In the genomic region with DNA sequence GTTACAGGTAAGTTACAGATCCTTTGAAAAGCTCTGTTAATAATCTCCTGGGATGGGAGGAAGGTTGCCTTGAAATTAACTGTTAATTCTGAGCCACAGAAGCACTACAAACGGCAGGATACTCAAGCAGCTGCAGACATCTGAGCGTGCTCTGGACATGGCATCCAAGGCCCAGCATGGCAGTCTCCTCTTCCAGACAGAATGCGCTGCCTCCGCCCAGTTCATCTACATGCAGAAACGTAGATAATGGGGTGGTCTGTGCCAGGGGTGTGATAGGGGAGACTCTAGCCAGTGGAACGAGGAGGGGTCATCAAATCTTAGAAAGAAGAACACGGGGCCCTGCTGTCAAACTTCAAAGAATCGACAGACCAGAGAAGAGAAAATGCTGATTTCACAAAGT, we compare ENCODE assay signal across 27 cellular contexts. TPM values are rescaled to one million over a fixed set of nuclear protein-coding genes. Genes with fewer than 3 reads are reported as not detected.
"Had no signal": no experiment of that assay in that cellular context is flagged by ENCODE, and none has a peak within 500 bp of the region (broad histone marks: within the 10 kb centered on the region; RNA-seq: fewer than 3 reads in every experiment).

No MANE protein-coding gene starts in this region.

- H3K36me3 Mint-ChIP-seq: activated naive CD8-positive, alpha-beta T cell; brain; T-cell had no signal

- H3K4me3 ChIP-seq: SK-N-MC had no signal

- H3K27ac Mint-ChIP-seq: activated CD4-positive, alpha-beta memory T cell treated with anti-CD3 and anti-CD28 coated beads, Interleukin-2, amount 10 ng/mL, durations not matched to agents 7 days and 5 days; activated CD4-positive, alpha-beta T cell treated with anti-CD3 and anti-CD28 coated beads for 36 hours; activated naive CD8-positive, alpha-beta T cell; brain; T-cell had no signal

- H3K9me3 Mint-ChIP-seq: activated CD4-positive, alpha-beta memory T cell treated with anti-CD3 and anti-CD28 coated beads, Interleukin-2, amount 10 ng/mL, durations not matched to agents 7 days and 5 days; activated T-helper 1 cell treated with anti-CD3 and anti-CD28 coated beads, Interleukin-12 subunit alpha, Interleukin-12 subunit beta, Interleukin-2, Interleukin-4 antibody, amounts not matched to agents 30 ng/mL and 10 ng/mL and 1 ng/mL, durations not matched to agents 14 hours and 24 hours and 36 hours; central memory CD8-positive, alpha-beta T cell; T-cell had no signal

- H3K27me3 Mint-ChIP-seq: activated CD4-positive, alpha-beta T cell treated with anti-CD3 and anti-CD28 coated beads for 36 hours; brain had no signal

- DNase-seq: activated CD4-positive, alpha-beta memory T cell treated with anti-CD3 and anti-CD28 coated beads, Interleukin-2, amount 10 ng/mL, durations not matched to agents 7 days and 5 days; activated CD4-positive, alpha-beta T cell treated with anti-CD3 and anti-CD28 coated beads for 36 hours; activated CD4-positive, alpha-beta T cell treated with anti-CD3 and anti-CD28 coated beads, Interleukin-2, amount 50 U/mL, for 1 hour; activated CD4-positive, CD25-positive, alpha-beta regulatory T cell; activated effector memory CD4-positive, alpha-beta T cell treated with Interleukin-2 at 50 U/mL for 16 hours; activated naive CD4-positive, alpha-beta T cell; amygdala; KG1; NCI-H1092; NCI-H1417; NCI-H2029 treated with DMSO at 0.1 percent for 48 hours; NCI-H345; NCI-H510A; NCI-H526 treated with DMSO at 0.1 percent for 48 hours; NCI-H82; T-cell; T-helper 2 cell; T1000 had no signal

- H3K4me1 Mint-ChIP-seq: activated CD4-positive, alpha-beta memory T cell treated with anti-CD3 and anti-CD28 coated beads, Interleukin-2, amount 10 ng/mL, durations not matched to agents 7 days and 5 days; activated CD4-positive, alpha-beta T cell treated with anti-CD3 and anti-CD28 coated beads for 36 hours; central memory CD8-positive, alpha-beta T cell; T-cell had no signal

- H3K27ac ChIP-seq: SK-N-MC, VCaP had no signal

- H3K4me3 Mint-ChIP-seq: activated CD4-positive, alpha-beta memory T cell treated with anti-CD3 and anti-CD28 coated beads, Interleukin-2, amount 10 ng/mL, durations not matched to agents 7 days and 5 days; activated CD4-positive, alpha-beta T cell treated with anti-CD3 and anti-CD28 coated beads for 36 hours; activated naive CD8-positive, alpha-beta T cell; activated T-helper 1 cell treated with anti-CD3 and anti-CD28 coated beads, Interleukin-12 subunit alpha, Interleukin-12 subunit beta, Interleukin-2, Interleukin-4 antibody, amounts not matched to agents 30 ng/mL and 10 ng/mL and 1 ng/mL, durations not matched to agents 14 hours and 24 hours and 36 hours; brain; central memory CD8-positive, alpha-beta T cell; T-cell had no signal

- ATAC-seq: activated CD4-positive, alpha-beta T cell treated with anti-CD3 and anti-CD28 coated beads for 36 hours; T-cell had no signal

RNA-seq across cellular contexts. Expression of a gene that starts 13.8 kb away (rescaled TPM):
- total RNA-seq: MCF 10A, OCI-LY7, RPMI7951 had no signal
